Comparison of ENCODE assay signal across 12 cellular contexts in genomic region chrX:87516716-87517115, GRCh38. TPM values are rescaled to one million over a fixed set of nuclear protein-coding genes. Genes with fewer than 3 reads are reported as not detected.
DNase-seq lines count a peak whose midpoint lies in the region; ATAC-seq, FAIRE-seq and TF ChIP-seq lines count a peak whose summit lies in the region.
"Had no signal": no experiment of that assay in that cellular context is flagged by ENCODE, and none has a peak within 500 bp of the region (broad histone marks: within the 10 kb centered on the region; RNA-seq: fewer than 3 reads in every experiment).

No MANE protein-coding gene starts in this region.

- peak overlapping the region; percentile 81 for H3K4me2 ChIP-seq in GM23338
- no peak overlapping the region for H3K4me2 ChIP-seq in hepatocyte

- CTCF ChIA-PET in RWPE1 (lab: Yijun Ruan, JAX), result no interaction called here

- no peaks in the 10 kb centered on the region for H3K36me3 Mint-ChIP-seq in GM23338 (ENCODE audit: low read depth)
- H3K36me3 Mint-ChIP-seq: stimulated activated memory B cell treated with anti-CD40 and anti-IgM and Interleukin-4, amounts not matched to agents 10 μg/mL and 1 μg/mL and 100 μg/mL, for 72 hours had no signal

- FAIRE-seq in GM12892 (lab: Jason Lieb, UNC), result no peak
- FAIRE-seq: G401.6 had no signal

- H3F3A ChIP-seq in GM23338 (replicated peaks; ENCODE audit: low read depth), result no peaks in the 10 kb centered on the region

- H4K20me1 ChIP-seq in GM23338 (replicated peaks; ENCODE audit: insufficient read depth), result no peaks in the 10 kb centered on the region
- no peaks in the 10 kb centered on the region for H4K20me1 ChIP-seq in hepatocyte (ENCODE audit: insufficient read depth, poor library complexity, severe bottlenecking)

- no peak for TF ChIP-seq POLR2A in GM12892 (IDR thresholded peaks at IDR 0.05; ENCODE audit: low read depth, low read length)

- peaks cover 2% of the 10 kb centered on the region for H3K27me3 Mint-ChIP-seq in GM23338 (ENCODE audit: insufficient read depth, low read depth, poor library complexity)
- H3K27me3 Mint-ChIP-seq: stimulated activated memory B cell treated with anti-CD40 and anti-IgM and Interleukin-4, amounts not matched to agents 10 μg/mL and 1 μg/mL and 100 μg/mL, for 72 hours had no signal

- H3K27ac ChIP-seq in GM23338 (ENCODE audit: low read depth), result peak overlapping the region; percentile 90; the same call in 1 of the 2 replicates
- no peak overlapping the region for H3K27ac ChIP-seq in RWPE1
- H3K27ac ChIP-seq in hepatocyte, result no peak overlapping the region
- H3K27ac ChIP-seq: neutrophil had no signal

- no peak overlapping the region for H2AFZ ChIP-seq in GM23338
- no peak overlapping the region for H2AFZ ChIP-seq in hepatocyte

- no peaks in the 10 kb centered on the region for H3K27me3 ChIP-seq in GM23338 (ENCODE audit: insufficient read depth)
- H3K27me3 ChIP-seq in hepatocyte, result no peaks in the 10 kb centered on the region
- H3K27me3 ChIP-seq: neutrophil had no signal

- H3K27ac Mint-ChIP-seq in GM23338, result no peak overlapping the region; the same call in 1 of the 2 replicates
- H3K27ac Mint-ChIP-seq: stimulated activated memory B cell treated with anti-CD40 and anti-IgM and Interleukin-4, amounts not matched to agents 10 μg/mL and 1 μg/mL and 100 μg/mL, for 72 hours had no signal

- H3K4me3 ChIP-seq in GM23338 (peak overlapping the region; percentile 67; the same call in 1 of the 2 replicates), fibroblast of mammary gland (ENCODE audit: control insufficient read depth, low read depth, low read length) (no peak overlapping the region), hepatocyte (no peak overlapping the region)

- peaks cover 5% of the 10 kb centered on the region; the same call in 2 of the 3 replicates for H3K4me1 Mint-ChIP-seq in GM23338
- H3K4me1 Mint-ChIP-seq: stimulated activated memory B cell treated with anti-CD40 and anti-IgM and Interleukin-4, amounts not matched to agents 10 μg/mL and 1 μg/mL and 100 μg/mL, for 72 hours had no signal

- no peaks in the 10 kb centered on the region for H3K9me3 ChIP-seq in hepatocyte (ENCODE audit: low read depth)
- H3K9me3 ChIP-seq: neutrophil had no signal

- H3K4me3 Mint-ChIP-seq in GM23338, result no peak overlapping the region
- H3K4me3 Mint-ChIP-seq: stimulated activated memory B cell treated with anti-CD40 and anti-IgM and Interleukin-4, amounts not matched to agents 10 μg/mL and 1 μg/mL and 100 μg/mL, for 72 hours had no signal

- POLR2A ChIA-PET in RWPE1 (lab: Yijun Ruan, JAX; ENCODE audit: low non-redundant PET), result no interaction called here

- no peak for DNase-seq in GM23338 (ENCODE audit: low spot score)
- peak; percentile 27 for DNase-seq in RWPE1 (ENCODE audit: low spot score)
- DNase-seq in fibroblast of mammary gland (ENCODE audit: low read depth), result peak; percentile 83
- DNase-seq in omental fat pad (ENCODE audit: low spot score), result no peak
- DNase-seq in GM12892 (ENCODE audit: insufficient read length), result no peak
- DNase-seq in hepatocyte (ENCODE audit: low spot score), result no peak
- no peak for DNase-seq in cerebellar nuclear complex (lab: John Stamatoyannopoulos, UW)
- DNase-seq: activated T-cell treated with anti-CD3 and anti-CD28 coated beads, Interleukin-2, amount 50 U/mL, for 24 hours had no signal

- H3K79me2 ChIP-seq in GM23338 (replicated peaks; ENCODE audit: insufficient read depth), result peaks cover 10% of the 10 kb centered on the region
- no peaks in the 10 kb centered on the region for H3K79me2 ChIP-seq in hepatocyte

- TF ChIP-seq CTCF in GM23338 (conservative IDR thresholded peaks at IDR 0.05; ENCODE audit: low read depth in 2 of 2), result no peak
- no peak for TF ChIP-seq CTCF in RWPE1 (conservative IDR thresholded peaks at IDR 0.05; ENCODE audit: low read depth)
- no peak for TF ChIP-seq CTCF in fibroblast of mammary gland (conservative IDR thresholded peaks at IDR 0.05; ENCODE audit: control insufficient read depth, insufficient read depth, low read depth, low read length)
- TF ChIP-seq CTCF in omental fat pad (IDR thresholded peaks at IDR 0.05), result no peak
- TF ChIP-seq CTCF in hepatocyte (IDR thresholded peaks at IDR 0.05; ENCODE audit: poor library complexity), result no peak

- H3K36me3 ChIP-seq in GM23338 (ENCODE audit: insufficient read depth), result no peaks in the 10 kb centered on the region
- H3K36me3 ChIP-seq in hepatocyte (replicated peaks; ENCODE audit: insufficient read depth, low read depth), result no peaks in the 10 kb centered on the region
- H3K36me3 ChIP-seq: neutrophil had no signal

- no peaks in the 10 kb centered on the region for H3K9me2 ChIP-seq in GM23338 (ENCODE audit: insufficient read depth)
- H3K9me2 ChIP-seq in hepatocyte (replicated peaks; ENCODE audit: insufficient read depth), result no peaks in the 10 kb centered on the region

- H3K4me1 ChIP-seq in GM23338 (ENCODE audit: insufficient read depth) (peaks cover 20% of the 10 kb centered on the region), hepatocyte (ENCODE audit: insufficient read depth) (no peaks in the 10 kb centered on the region)

- ATAC-seq in GM23338, result no peak
- peak; percentile 78 for ATAC-seq in omental fat pad (ENCODE audit: low FRiP score)
- no peak for ATAC-seq in HG03095 (IDR thresholded peaks at IDR 0.05; ENCODE audit: unreplicated experiment)
- ATAC-seq: stimulated activated memory B cell treated with anti-CD40 and anti-IgM and Interleukin-4, amounts not matched to agents 10 μg/mL and 1 μg/mL and 100 μg/mL, for 72 hours had no signal

- no peaks in the 10 kb centered on the region for H3K9me3 Mint-ChIP-seq in GM23338
- H3K9me3 Mint-ChIP-seq: activated T-cell treated with anti-CD3 and anti-CD28 coated beads, Interleukin-2, amount 50 U/mL, for 24 hours; stimulated activated memory B cell treated with anti-CD40 and anti-IgM and Interleukin-4, amounts not matched to agents 10 μg/mL and 1 μg/mL and 100 μg/mL, for 72 hours had no signal

TF ChIP-seq in GM23338, 12 proteins besides CTCF, POLR2A, EP300 and RAD21 (continues in another document):
- TF ChIP-seq JUNB (IDR thresholded peaks at IDR 0.05; ENCODE audit: unreplicated experiment) (no peak), ZNF114 (CRISPR knock-in tag; IDR thresholded peaks at IDR 0.05) (no peak), NANOG (IDR thresholded peaks at IDR 0.05; ENCODE audit: borderline replicate concordance) (no peak), REST (IDR thresholded peaks at IDR 0.05; ENCODE audit: unreplicated experiment) (no peak), ETS1 (IDR thresholded peaks at IDR 0.05) (no peak), POLR2AphosphoS5 (IDR thresholded peaks at IDR 0.05; ENCODE audit: low read depth) (no peak), STAT1 (IDR thresholded peaks at IDR 0.05; ENCODE audit: unreplicated experiment) (no peak), EZH2 (IDR thresholded peaks at IDR 0.05; ENCODE audit: low read depth, unreplicated experiment) (no peak), EZH2phosphoT487 (IDR thresholded peaks at IDR 0.05; ENCODE audit: unreplicated experiment) (no peak)

RNA-seq across cellular contexts. Expression of gene KLHL4, which starts 0.9 kb away (rescaled TPM):
- 6.2 and 7.7 TPM in 2 replicates for total RNA-seq in GM23338 (2014; rRNA removed; shearing (Covaris generic))
- polyA plus RNA-seq in GM23338 (2016; fragmentation: Nextera tagmentation; extraction: Ambion mirVana) (1.8 and 2.0 TPM in 2 replicates), hepatocyte (1.3 and 2.7 TPM in 2 replicates)
- total RNA-seq in omental fat pad (1 to 10 TPM; 1.2 to 5.5 (median 2.4) TPM), hepatocyte (2.8 and 3.6 TPM in 2 replicates)
- not detected for polyA plus RNA-seq in GM12892 (2012; ENCODE audit: missing spikeins)

Comparison
In these comparisons a context has a peak if more than half of its experiments do, and no peak if none do; other contexts are left out.
1. DNase-seq: peak in RWPE1 (single experiment) and fibroblast of mammary gland (single experiment); none in GM23338 (single experiment), omental fat pad (single experiment), GM12892 (single experiment), hepatocyte (single experiment) and cerebellar nuclear complex (0 of 2).